In the genomic region with DNA sequence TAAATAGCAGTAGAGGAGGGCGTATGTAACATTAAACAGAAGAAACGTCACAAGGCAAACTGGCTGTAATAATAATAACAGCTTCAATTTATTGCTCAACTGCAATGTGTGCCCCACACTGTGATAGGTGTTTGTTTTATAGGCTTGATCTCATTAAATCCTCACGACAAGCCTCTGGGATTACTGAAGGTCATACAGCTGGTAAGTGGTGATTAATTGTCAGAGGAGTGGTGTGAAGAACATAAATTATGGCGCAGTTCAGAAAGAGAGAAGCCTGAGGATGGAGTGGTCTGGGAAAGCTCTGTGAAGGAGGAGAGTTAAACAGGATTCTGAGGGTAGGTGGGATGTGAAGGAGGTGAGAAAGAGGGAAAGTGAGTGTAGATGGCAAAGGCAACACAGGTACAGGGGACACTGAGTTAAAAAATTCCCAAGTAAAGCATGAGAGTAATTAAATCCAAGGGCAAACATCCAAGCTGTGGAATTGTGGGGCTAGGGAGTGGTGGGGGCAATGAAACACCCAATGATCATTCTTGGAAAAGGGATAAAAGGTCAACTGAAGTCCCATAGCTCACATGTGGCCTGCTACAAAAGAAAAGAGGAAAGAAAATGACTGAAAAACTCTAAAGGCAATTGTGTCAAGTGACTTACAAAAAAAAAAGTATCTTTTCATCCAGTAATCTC, we compare ENCODE assay signal across 19 cellular contexts. TPM values are rescaled to one million over a fixed set of nuclear protein-coding genes. Genes with fewer than 3 reads are reported as not detected.
DNase-seq lines count a peak whose midpoint lies in the region; ATAC-seq, FAIRE-seq and TF ChIP-seq lines count a peak whose summit lies in the region.
"Had no signal": no experiment of that assay in that cellular context is flagged by ENCODE, and none has a peak within 500 bp of the region (broad histone marks: within the 10 kb centered on the region; RNA-seq: fewer than 3 reads in every experiment).

No MANE protein-coding gene starts in this region.

- H3K4me1 Mint-ChIP-seq in type B pancreatic cell (ENCODE audit: unreplicated experiment), result peaks cover 35% of the 10 kb centered on the region
- H3K4me1 Mint-ChIP-seq: activated naive CD4-positive, alpha-beta T cell treated with anti-CD3 and anti-CD28 coated beads, Interleukin-2, amount 50 U/mL, for 24 hours had no signal

- no peak overlapping the region for H3K4me3 ChIP-seq in bronchial epithelial cell (ENCODE audit: low read depth, low read length)
- H3K4me3 ChIP-seq: A549, body of pancreas, coronary artery, testis had no signal

- peak; percentile 24 for DNase-seq in NCI-H2171 treated with DMSO at 0.1 percent for 48 hours (lab: John Stamatoyannopoulos, UW)
- no peak for DNase-seq in NCI-H2171 (lab: John Stamatoyannopoulos, UW)
- peak; percentile 98 for DNase-seq in NCI-H524 treated with DMSO at 0.1 percent for 48 hours (lab: John Stamatoyannopoulos, UW)
- no peak for DNase-seq in bronchial epithelial cell (ENCODE audit: low read depth)
- no peak for DNase-seq in type B pancreatic cell (ENCODE audit: extremely low spot score, unreplicated experiment)
- no peak for DNase-seq in ureter (ENCODE audit: low spot score)
- DNase-seq: activated CD4-positive, alpha-beta T cell treated with anti-CD3 and anti-CD28 coated beads, Interleukin-2, amount 50 U/mL, for 48 hours; activated T-cell treated with anti-CD3 and anti-CD28 coated beads, Interleukin-2, amount 50 U/mL, for 1 hour; body of pancreas; C1 segment of cervical spinal cord; DMS53; foreskin fibroblast; kidney glomerular epithelial cell; testis had no signal

- ATAC-seq in HG03354 (IDR thresholded peaks at IDR 0.05; ENCODE audit: poor library complexity, severe bottlenecking, unreplicated experiment) (no peak), HG02840 (IDR thresholded peaks at IDR 0.05; ENCODE audit: low FRiP score, unreplicated experiment) (no peak)
- ATAC-seq: A549, body of pancreas had no signal

- H3K27me3 Mint-ChIP-seq in type B pancreatic cell, result peaks cover 15% of the 10 kb centered on the region

- TF ChIP-seq CTCF in bronchial epithelial cell (IDR thresholded peaks at IDR 0.05; ENCODE audit: insufficient read depth, low read length, severe bottlenecking), result no peak
- TF ChIP-seq CTCF in type B pancreatic cell (conservative IDR thresholded peaks at IDR 0.05), result no peak

- peak overlapping the region; percentile 10 for H3K27ac Mint-ChIP-seq in type B pancreatic cell
- H3K27ac Mint-ChIP-seq: activated naive CD4-positive, alpha-beta T cell treated with anti-CD3 and anti-CD28 coated beads, Interleukin-2, amount 50 U/mL, for 24 hours had no signal

- no peak overlapping the region for H3K4me3 Mint-ChIP-seq in type B pancreatic cell
- H3K4me3 Mint-ChIP-seq: activated naive CD4-positive, alpha-beta T cell treated with anti-CD3 and anti-CD28 coated beads, Interleukin-2, amount 50 U/mL, for 24 hours had no signal

- peaks cover 10% of the 10 kb centered on the region for H3K27me3 ChIP-seq in bronchial epithelial cell (ENCODE audit: control insufficient read depth, insufficient read depth, low read length)
- H3K27me3 ChIP-seq: body of pancreas, testis had no signal

- no peaks in the 10 kb centered on the region for H3K9me3 Mint-ChIP-seq in type B pancreatic cell
- H3K9me3 Mint-ChIP-seq: activated naive CD4-positive, alpha-beta T cell treated with anti-CD3 and anti-CD28 coated beads, Interleukin-2, amount 50 U/mL, for 24 hours had no signal

- FAIRE-seq in bronchial epithelial cell (lab: Jason Lieb, UNC), result peak; percentile 52

- H3K36me3 ChIP-seq in bronchial epithelial cell (ENCODE audit: control insufficient read depth, insufficient read depth, low read length), result no peaks in the 10 kb centered on the region

- no peaks in the 10 kb centered on the region for H3K36me3 Mint-ChIP-seq in type B pancreatic cell
- H3K36me3 Mint-ChIP-seq: activated naive CD4-positive, alpha-beta T cell treated with anti-CD3 and anti-CD28 coated beads, Interleukin-2, amount 50 U/mL, for 24 hours had no signal

RNA-seq across cellular contexts. Expression of a gene that starts 16.5 kb away (rescaled TPM):
- 43.0 and 46.3 TPM in 2 replicates for total RNA-seq in bronchial epithelial cell
- total RNA-seq in type B pancreatic cell (ENCODE audit: low replicate concordance), result 32.6 and 33.8 TPM in 2 replicates
- 15.5 TPM for total RNA-seq in ureter

Comparison
In these comparisons a context has a peak if more than half of its experiments do, and no peak if none do; other contexts are left out.
1. DNase-seq: peak in NCI-H2171 treated with DMSO at 0.1 percent for 48 hours (single experiment) and NCI-H524 treated with DMSO at 0.1 percent for 48 hours (single experiment); none in NCI-H2171 (single experiment), bronchial epithelial cell (single experiment), type B pancreatic cell (single experiment) and ureter (single experiment).